ENCODE assay signal across 15 cellular contexts in the genomic region with DNA sequence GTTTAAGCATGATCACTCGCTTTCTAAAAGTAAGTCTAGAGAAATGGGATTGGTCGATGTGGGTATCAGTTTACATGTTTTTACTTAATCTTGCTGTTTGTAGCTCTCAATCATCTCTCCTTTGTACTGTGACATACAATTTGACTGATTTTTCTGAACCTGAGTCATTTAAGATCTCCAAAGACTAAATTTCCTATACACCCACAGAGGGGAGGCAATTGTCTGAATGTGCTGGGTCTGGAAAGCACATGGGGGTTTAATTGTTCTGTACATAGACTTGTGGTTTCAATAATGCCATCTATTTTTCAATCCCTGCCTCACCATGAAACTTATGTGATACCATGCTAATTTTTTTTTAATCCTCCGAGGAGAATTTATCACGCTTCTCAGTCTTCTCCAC.
DNase-seq lines count a peak whose midpoint lies in the region; ATAC-seq and TF ChIP-seq lines count a peak whose summit lies in the region.
"Had no signal": no experiment of that assay in that cellular context is flagged by ENCODE, and none has a peak within 500 bp of the region (broad histone marks: within the 10 kb centered on the region; RNA-seq: fewer than 3 reads in every experiment).

No MANE protein-coding gene starts in this region.

- H3K4me2 ChIP-seq in SK-N-SH, result no peak overlapping the region

- no peak overlapping the region for H3K27ac ChIP-seq in CD8-positive, alpha-beta memory T cell (ENCODE audit: low read depth, low read length)
- no peak overlapping the region for H3K27ac ChIP-seq in SK-N-SH (ENCODE audit: low read depth in 2 of 2, low read length in 1 of 2)
- H3K27ac ChIP-seq: C4-2B had no signal

- H3K9ac ChIP-seq in SK-N-SH, result no peak overlapping the region

- no peaks in the 10 kb centered on the region for H4K20me1 ChIP-seq in SK-N-SH (ENCODE audit: insufficient read depth)

- no peaks in the 10 kb centered on the region for H3K27me3 ChIP-seq in CD8-positive, alpha-beta memory T cell (ENCODE audit: insufficient read depth, low read length, poor library complexity, severe bottlenecking)
- H3K27me3 ChIP-seq in SK-N-SH (ENCODE audit: insufficient read depth), result no peaks in the 10 kb centered on the region

- no peak for TF ChIP-seq RAD21 in SK-N-SH (IDR thresholded peaks at IDR 0.05; ENCODE audit: low read length)

- no peaks in the 10 kb centered on the region for H3K9me2 ChIP-seq in SK-N-SH

- no peak for TF ChIP-seq EP300 in SK-N-SH (IDR thresholded peaks at IDR 0.05; ENCODE audit: borderline replicate concordance in 1 of 2, low read depth in 1 of 2, low read length in 1 of 2)

- H3K36me3 ChIP-seq in CD8-positive, alpha-beta memory T cell (ENCODE audit: insufficient read depth, low read length), result no peaks in the 10 kb centered on the region
- peaks cover 0 to 18% of the 10 kb centered on the region in 2 experiments for H3K36me3 ChIP-seq in SK-N-SH (replicated peaks in 1 of 2; ENCODE audit: control insufficient read depth in 1 of 2, insufficient read depth in 2 of 2, low read length in 1 of 2)

- H3K4me1 Mint-ChIP-seq in activated T-cell treated with anti-CD3 and anti-CD28 coated beads, Interleukin-2, amount 50 U/mL, for 4 hours (ENCODE audit: low read depth), result peaks cover 50% of the 10 kb centered on the region
- peaks cover 58 to 79% (median 78%) of the 10 kb centered on the region in 3 donors for H3K4me1 Mint-ChIP-seq in CD8-positive, alpha-beta memory T cell
- H3K4me1 Mint-ChIP-seq in activated T-helper 17 cell treated with anti-CD3 and anti-CD28 coated beads, Interleukin-2, amount 50 U/mL, for 72 hours, result peaks cover 36% of the 10 kb centered on the region
- H3K4me1 Mint-ChIP-seq in stimulated activated effector memory CD8-positive, alpha-beta T cell treated with anti-CD3 and anti-CD28 coated beads, Interleukin-12 subunit alpha, Interleukin-12 subunit beta, amount 100 ng/mL, for 72 hours, result peaks cover 46% of the 10 kb centered on the region

- H3K4me3 Mint-ChIP-seq in activated T-cell treated with anti-CD3 and anti-CD28 coated beads, Interleukin-2, amount 50 U/mL, for 4 hours, result no peak overlapping the region
- H3K4me3 Mint-ChIP-seq in CD8-positive, alpha-beta memory T cell, result peak overlapping the region in 3 of 7 donors; percentile 6 to 27 (median 24)
- peak overlapping the region; percentile 25 for H3K4me3 Mint-ChIP-seq in activated T-helper 17 cell treated with anti-CD3 and anti-CD28 coated beads, Interleukin-2, amount 50 U/mL, for 72 hours
- no peak overlapping the region for H3K4me3 Mint-ChIP-seq in stimulated activated effector memory CD8-positive, alpha-beta T cell treated with anti-CD3 and anti-CD28 coated beads, Interleukin-12 subunit alpha, Interleukin-12 subunit beta, amount 100 ng/mL, for 72 hours

- 96% methylated on average over 4 of the region's 4 CpGs for WGBS in SK-N-SH (ENCODE audit: low lambda C conversion rate)

- no peaks in the 10 kb centered on the region for H3K9me3 ChIP-seq in CD8-positive, alpha-beta memory T cell (ENCODE audit: low read length)
- H3K9me3 ChIP-seq in SK-N-SH, result no peaks in the 10 kb centered on the region

- POLR2A ChIA-PET in CD8-positive, alpha-beta memory T cell (lab: Charles Lee), result no interaction called here
- POLR2A ChIA-PET in SK-N-SH (lab: Yijun Ruan, JAX), result no interaction called here

- peaks cover 9% of the 10 kb centered on the region for H3K4me1 ChIP-seq in CD8-positive, alpha-beta memory T cell (ENCODE audit: insufficient read depth, low read length)
- H3K4me1 ChIP-seq in SK-N-SH (ENCODE audit: control insufficient read depth in 1 of 2, insufficient read depth in 2 of 2, low read depth in 1 of 2, low read length in 1 of 2), result peaks cover 0 to 16% of the 10 kb centered on the region in 2 experiments; a peak in 2 of 4 replicates

- DNase-seq in activated T-cell treated with anti-CD3 and anti-CD28 coated beads, Interleukin-2, amount 50 U/mL, for 4 hours, result no peak
- no peak for DNase-seq in activated T-cell treated with anti-CD3 and anti-CD28 coated beads, Interleukin-2, amount 50 U/mL, for 48 hours
- DNase-seq in CD8-positive, alpha-beta memory T cell, result no peak
- DNase-seq in stimulated activated effector memory CD8-positive, alpha-beta T cell treated with anti-CD3 and anti-CD28 coated beads, Interleukin-12 subunit alpha, Interleukin-12 subunit beta, amount 100 ng/mL, for 72 hours (ENCODE audit: low spot score in 2 of 2), result no peak
- DNase-seq in SK-N-SH, result no peak
- no peak for DNase-seq in stimulated activated CD4-positive, alpha-beta T cell treated with anti-CD3 and anti-CD28 coated beads, Interleukin-4, amount 100 ng/mL, for 4 hours
- DNase-seq in NCI-H2227 (lab: John Stamatoyannopoulos, UW; ENCODE audit: unreplicated experiment), result no peak
- DNase-seq: Calu3, NCI-H187, NCI-H446, OCI-M1, SHP77 treated with DMSO at 0.1 percent for 48 hours had no signal

- H3K36me3 Mint-ChIP-seq in activated T-cell treated with anti-CD3 and anti-CD28 coated beads, Interleukin-2, amount 50 U/mL, for 4 hours (ENCODE audit: insufficient read depth), result peaks cover 30% of the 10 kb centered on the region
- peaks cover 0 to 31% (median 10%) of the 10 kb centered on the region in 3 donors for H3K36me3 Mint-ChIP-seq in CD8-positive, alpha-beta memory T cell
- peaks cover 34% of the 10 kb centered on the region for H3K36me3 Mint-ChIP-seq in activated T-helper 17 cell treated with anti-CD3 and anti-CD28 coated beads, Interleukin-2, amount 50 U/mL, for 72 hours (ENCODE audit: low read depth)
- peaks cover 12% of the 10 kb centered on the region for H3K36me3 Mint-ChIP-seq in stimulated activated effector memory CD8-positive, alpha-beta T cell treated with anti-CD3 and anti-CD28 coated beads, Interleukin-12 subunit alpha, Interleukin-12 subunit beta, amount 100 ng/mL, for 72 hours

- ATAC-seq in activated T-cell treated with anti-CD3 and anti-CD28 coated beads, Interleukin-2, amount 50 U/mL, for 4 hours, result peak; percentile 32 to 46
- ATAC-seq in activated T-helper 17 cell treated with anti-CD3 and anti-CD28 coated beads, Interleukin-2, amount 50 U/mL, for 72 hours (replicated peaks), result peak; percentile 75
- peak; percentile 67 for ATAC-seq in stimulated activated effector memory CD8-positive, alpha-beta T cell treated with anti-CD3 and anti-CD28 coated beads, Interleukin-12 subunit alpha, Interleukin-12 subunit beta, amount 100 ng/mL, for 72 hours
- ATAC-seq: HCT116 had no signal

- H3K4me3 ChIP-seq in CD8-positive, alpha-beta memory T cell (ENCODE audit: low read length), result no peak overlapping the region
- no peak overlapping the region for H3K4me3 ChIP-seq in SK-N-SH (ENCODE audit: low read depth in 2 of 2, low read length in 1 of 2)

- CTCF ChIA-PET in CD8-positive, alpha-beta memory T cell (lab: Charles Lee), result no interaction called here
- CTCF ChIA-PET in SK-N-SH (lab: Yijun Ruan, JAX), result no interaction called here

- no peaks in the 10 kb centered on the region for H3K79me2 ChIP-seq in SK-N-SH (ENCODE audit: insufficient read depth)

- peak overlapping the region in 5 of 8 donors; percentile 12 to 61 (median 58) for H3K27ac Mint-ChIP-seq in CD8-positive, alpha-beta memory T cell
- peak overlapping the region; percentile 42 for H3K27ac Mint-ChIP-seq in activated T-helper 17 cell treated with anti-CD3 and anti-CD28 coated beads, Interleukin-2, amount 50 U/mL, for 72 hours
- peak overlapping the region; percentile 18 for H3K27ac Mint-ChIP-seq in stimulated activated effector memory CD8-positive, alpha-beta T cell treated with anti-CD3 and anti-CD28 coated beads, Interleukin-12 subunit alpha, Interleukin-12 subunit beta, amount 100 ng/mL, for 72 hours

- TF ChIP-seq CTCF in SK-N-SH (IDR thresholded peaks at IDR 0.05), result no peak

- no peaks in the 10 kb centered on the region for H3K27me3 Mint-ChIP-seq in activated T-cell treated with anti-CD3 and anti-CD28 coated beads, Interleukin-2, amount 50 U/mL, for 4 hours (ENCODE audit: low read depth)
- H3K27me3 Mint-ChIP-seq in CD8-positive, alpha-beta memory T cell, result no peaks in the 10 kb centered on the region
- no peaks in the 10 kb centered on the region for H3K27me3 Mint-ChIP-seq in activated T-helper 17 cell treated with anti-CD3 and anti-CD28 coated beads, Interleukin-2, amount 50 U/mL, for 72 hours

- H3K9me3 Mint-ChIP-seq in activated T-cell treated with anti-CD3 and anti-CD28 coated beads, Interleukin-2, amount 50 U/mL, for 4 hours, result no peaks in the 10 kb centered on the region
- H3K9me3 Mint-ChIP-seq in CD8-positive, alpha-beta memory T cell, result no peaks in the 10 kb centered on the region
- H3K9me3 Mint-ChIP-seq in activated T-helper 17 cell treated with anti-CD3 and anti-CD28 coated beads, Interleukin-2, amount 50 U/mL, for 72 hours, result no peaks in the 10 kb centered on the region
- H3K9me3 Mint-ChIP-seq in stimulated activated effector memory CD8-positive, alpha-beta T cell treated with anti-CD3 and anti-CD28 coated beads, Interleukin-12 subunit alpha, Interleukin-12 subunit beta, amount 100 ng/mL, for 72 hours, result no peaks in the 10 kb centered on the region

- H2AFZ ChIP-seq in SK-N-SH (ENCODE audit: low read depth), result no peak overlapping the region

- no peaks in the 10 kb centered on the region for H3F3A ChIP-seq in SK-N-SH (replicated peaks; ENCODE audit: insufficient read depth)

TF ChIP-seq in SK-N-SH, 30 proteins besides CTCF, POLR2A, EP300 and RAD21 (continues in another document):
- TF ChIP-seq, protein P1, sequence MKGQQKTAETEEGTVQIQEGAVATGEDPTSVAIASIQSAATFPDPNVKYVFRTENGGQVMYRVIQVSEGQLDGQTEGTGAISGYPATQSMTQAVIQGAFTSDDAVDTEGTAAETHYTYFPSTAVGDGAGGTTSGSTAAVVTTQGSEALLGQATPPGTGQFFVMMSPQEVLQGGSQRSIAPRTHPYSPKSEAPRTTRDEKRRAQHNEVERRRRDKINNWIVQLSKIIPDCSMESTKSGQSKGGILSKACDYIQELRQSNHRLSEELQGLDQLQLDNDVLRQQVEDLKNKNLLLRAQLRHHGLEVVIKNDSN (IDR thresholded peaks at IDR 0.05; ENCODE audit: borderline replicate concordance, low read depth), result no peak
- no peak for TF ChIP-seq TEAD4 (IDR thresholded peaks at IDR 0.05; ENCODE audit: borderline replicate concordance, insufficient read depth)
- no peak for TF ChIP-seq SIN3A (IDR thresholded peaks at IDR 0.05; ENCODE audit: borderline replicate concordance, low read depth, low read length)
- no peak for TF ChIP-seq MXI1 (IDR thresholded peaks at IDR 0.05; ENCODE audit: low read depth, low read length)
- TF ChIP-seq GATA2 (CRISPR knock-in tag; IDR thresholded peaks at IDR 0.05), result no peak
- TF ChIP-seq CHD2 (IDR thresholded peaks at IDR 0.05; ENCODE audit: low read length, partially characterized antibody), result no peak
- TF ChIP-seq POLR2AphosphoS5 (IDR thresholded peaks at IDR 0.05; ENCODE audit: low read depth, low read length), result no peak
- no peak for TF ChIP-seq RCOR1 (IDR thresholded peaks at IDR 0.05; ENCODE audit: low read length)
- TF ChIP-seq GABPA (IDR thresholded peaks at IDR 0.05; ENCODE audit: low read depth), result no peak
- TF ChIP-seq FOSL2 (IDR thresholded peaks at IDR 0.05; ENCODE audit: borderline replicate concordance, low read depth), result no peak
- TF ChIP-seq SMC3 (IDR thresholded peaks at IDR 0.05; ENCODE audit: low read depth, low read length), result no peak
- TF ChIP-seq EZH2phosphoT487 (IDR thresholded peaks at IDR 0.05; ENCODE audit: borderline replicate concordance, low read depth), result no peak
- TF ChIP-seq RFX5 (IDR thresholded peaks at IDR 0.05; ENCODE audit: low read length), result no peak
